ENCODE assay signal across 8 cellular contexts in the genomic region with DNA sequence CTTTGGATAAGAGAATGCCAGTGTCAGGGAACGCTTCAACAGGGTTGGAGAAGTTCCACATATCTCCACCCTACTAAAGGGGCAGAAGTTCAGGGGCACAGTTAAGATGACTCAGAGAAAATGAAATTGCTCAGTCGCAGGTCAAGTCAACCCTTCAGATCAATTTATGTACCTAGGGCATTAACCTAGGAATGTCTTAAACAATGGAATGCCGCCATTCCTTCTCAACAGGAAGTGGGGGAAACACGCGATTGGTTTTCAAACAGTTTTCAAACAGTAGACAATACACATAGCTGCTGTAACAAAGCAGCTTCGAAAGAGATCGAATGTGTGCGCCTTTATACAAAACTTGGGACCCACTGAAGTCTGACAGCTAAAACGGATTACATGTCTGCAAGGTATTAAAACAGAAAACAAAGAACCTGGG. TPM values are rescaled to one million over a fixed set of nuclear protein-coding genes. Genes with fewer than 3 reads are reported as not detected.
DNase-seq lines count a peak whose midpoint lies in the region; ATAC-seq, FAIRE-seq and TF ChIP-seq lines count a peak whose summit lies in the region.

No MANE protein-coding gene starts in this region.

- peaks cover 15% of the 10 kb centered on the region for H3K79me2 ChIP-seq in DOHH2 (ENCODE audit: control insufficient read depth, low read length)

- TF ChIP-seq POLR2A in heart left ventricle (IDR thresholded peaks at IDR 0.05) (no peak), ovary (IDR thresholded peaks at IDR 0.05) (no peak)

- WGBS in heart left ventricle, 4 donors, result 0 to 6% (median 4%) methylated on average over 9 of the region's 9 CpGs
- WGBS in ovary, 3 donors, result 1 to 7% (median 6%) methylated on average over 9 of the region's 9 CpGs

- CTCF ChIA-PET in activated CD8-positive, alpha-beta T cell treated with anti-CD3 and anti-CD28 coated beads for 36 hours (lab: Charles Lee), result interaction anchor here (1.6 kb wide), 1 partner anchor 13 kb away, joined by 8 read pairs; no protein-coding TSS in a partner anchor

- TF ChIP-seq CTCF in DOHH2 (IDR thresholded peaks at IDR 0.05; ENCODE audit: low read depth, low read length, poor library complexity, severe bottlenecking) (no peak), heart left ventricle (IDR thresholded peaks at IDR 0.05) (no peak), ovary (IDR thresholded peaks at IDR 0.05) (no peak), D721Med (IDR thresholded peaks at IDR 0.05; ENCODE audit: insufficient read depth, missing control alignments) (no peak)
- TF ChIP-seq CTCF in activated CD8-positive, alpha-beta T cell treated with anti-CD3 and anti-CD28 coated beads for 36 hours (IDR thresholded peaks at IDR 0.05), result no peak

- H3K27me3 Mint-ChIP-seq in activated CD8-positive, alpha-beta T cell treated with anti-CD3 and anti-CD28 coated beads for 36 hours, result no peaks in the 10 kb centered on the region

- TF ChIP-seq EP300 in ovary (IDR thresholded peaks at IDR 0.05), result no peak

- H3K27ac Mint-ChIP-seq in activated CD8-positive, alpha-beta T cell treated with anti-CD3 and anti-CD28 coated beads for 36 hours, result peak overlapping the region; percentile 72

- no peaks in the 10 kb centered on the region for H4K20me1 ChIP-seq in DOHH2 (ENCODE audit: control insufficient read depth, insufficient read depth, low read depth, low read length)

- no peak for ATAC-seq in activated CD8-positive, alpha-beta T cell treated with anti-CD3 and anti-CD28 coated beads for 36 hours
- ATAC-seq in heart left ventricle, result peak; percentile 29 to 56 (median 42)

- H3K9me3 Mint-ChIP-seq in activated CD8-positive, alpha-beta T cell treated with anti-CD3 and anti-CD28 coated beads for 36 hours, result peaks cover 4% of the 10 kb centered on the region

- H3K27ac ChIP-seq in DOHH2 (ENCODE audit: low read depth, low read length), result no peak overlapping the region
- H3K27ac ChIP-seq in heart left ventricle, result peak overlapping the region; percentile 94 to 99 (median 96)
- peak overlapping the region in 1 of 2 donors; percentile 86 for H3K27ac ChIP-seq in ovary

- no peaks in the 10 kb centered on the region for H3K27me3 ChIP-seq in DOHH2 (ENCODE audit: control insufficient read depth, low read length)
- H3K27me3 ChIP-seq in heart left ventricle, result no peaks in the 10 kb centered on the region
- no peaks in the 10 kb centered on the region for H3K27me3 ChIP-seq in ovary

- intact Hi-C loops in activated CD8-positive, alpha-beta T cell treated with anti-CD3 and anti-CD28 coated beads for 36 hours (cut with micrococcal nuclease), result no loop called here
- intact Hi-C loops in heart left ventricle (cut with DNase I) (no loop called here), ovary (cut with DNase I) (no loop called here), posterior vena cava (cut with DNase I) (no loop called here)

- H3K4me3 Mint-ChIP-seq in activated CD8-positive, alpha-beta T cell treated with anti-CD3 and anti-CD28 coated beads for 36 hours, result peak overlapping the region; percentile 85

- DNase-seq in LoVo (ENCODE audit: low spot score) (peak; percentile 79), heart left ventricle (peak in 2 of 5 donors; percentile 8 to 18), ovary (no peak), 8988T (no peak), D721Med (ENCODE audit: insufficient read length, low spot score) (no peak), posterior vena cava (ENCODE audit: low spot score) (no peak)
- DNase-seq in activated CD8-positive, alpha-beta T cell treated with anti-CD3 and anti-CD28 coated beads for 36 hours, result peak; percentile 7

- POLR2A ChIA-PET in activated CD8-positive, alpha-beta T cell treated with anti-CD3 and anti-CD28 coated beads for 36 hours (lab: Charles Lee), result interaction anchor here (1.4 kb wide), 1 partner anchor 13 kb away, joined by 3 read pairs; no protein-coding TSS in a partner anchor

- H3K4me1 ChIP-seq in DOHH2 (ENCODE audit: control insufficient read depth, low read length) (peaks cover 18% of the 10 kb centered on the region), heart left ventricle (peaks cover 0 to 39% (median 20%) of the 10 kb centered on the region in 12 donors), ovary (ENCODE audit: insufficient read depth) (peaks cover 8% of the 10 kb centered on the region)

- H3K4me3 ChIP-seq in DOHH2 (ENCODE audit: low read length), result peak overlapping the region; percentile 98
- peak overlapping the region; percentile 77 to 98 (median 92) for H3K4me3 ChIP-seq in heart left ventricle
- peak overlapping the region; percentile 79 for H3K4me3 ChIP-seq in ovary

- peaks cover 11% of the 10 kb centered on the region for H3F3A ChIP-seq in DOHH2 (ENCODE audit: control insufficient read depth, insufficient read depth)

- H3K9me2 ChIP-seq in DOHH2 (replicated peaks; ENCODE audit: control insufficient read depth, low read length), result no peaks in the 10 kb centered on the region

- peak overlapping the region; percentile 73 for H3K4me2 ChIP-seq in DOHH2 (ENCODE audit: low read length)

- H3K36me3 Mint-ChIP-seq in activated CD8-positive, alpha-beta T cell treated with anti-CD3 and anti-CD28 coated beads for 36 hours (ENCODE audit: low read depth), result peaks cover 11% of the 10 kb centered on the region

- peaks cover 3% of the 10 kb centered on the region; the same call in 1 of the 2 replicates for H3K36me3 ChIP-seq in DOHH2 (ENCODE audit: control insufficient read depth, low read length)
- peaks cover 0 to 29% (median 17%) of the 10 kb centered on the region in 9 donors for H3K36me3 ChIP-seq in heart left ventricle
- H3K36me3 ChIP-seq in ovary, result no peaks in the 10 kb centered on the region

- no peak for FAIRE-seq in D721Med (lab: Jason Lieb, UNC)

- peaks cover 22% of the 10 kb centered on the region for H3K4me1 Mint-ChIP-seq in activated CD8-positive, alpha-beta T cell treated with anti-CD3 and anti-CD28 coated beads for 36 hours (ENCODE audit: low read depth)

- H3K9me3 ChIP-seq in DOHH2 (ENCODE audit: control insufficient read depth, insufficient read depth, low read length) (no peaks in the 10 kb centered on the region), heart left ventricle (peaks cover 0 to 6% (median 0%) of the 10 kb centered on the region in 12 donors), ovary (no peaks in the 10 kb centered on the region)

RNA-seq across cellular contexts. Expression of a gene that starts 0.9 kb away (rescaled TPM):
- 1 to 10 TPM; 7.4 to 8.2 TPM for total RNA-seq in activated CD8-positive, alpha-beta T cell treated with anti-CD3 and anti-CD28 coated beads for 36 hours
- total RNA-seq in heart left ventricle, result 10 to 100 TPM; 10.3 to 24.0 (median 15.8) TPM
- polyA plus RNA-seq in heart left ventricle, result 10 to 100 TPM in 1 of 2 donors, 1 to 10 TPM in 1; 6.1 to 10.4 TPM
- 10 to 100 TPM; 22.3 to 32.7 (median 27.6) TPM for total RNA-seq in ovary
- polyA plus RNA-seq in ovary, result 10 to 100 TPM; 13.9 to 21.7 TPM
- total RNA-seq in posterior vena cava, result 10 to 100 TPM; 25.7 to 29.7 TPM

RNA-seq across cellular contexts. Expression of a gene that starts 44.6 kb away (rescaled TPM):
- not detected for total RNA-seq in activated CD8-positive, alpha-beta T cell treated with anti-CD3 and anti-CD28 coated beads for 36 hours
- not detected for total RNA-seq in heart left ventricle
- not detected for polyA plus RNA-seq in heart left ventricle
- total RNA-seq in ovary, result not detected
- under 1 TPM in 1 of 2 donors, not detected in 1; 0.13 TPM for polyA plus RNA-seq in ovary
- not detected for total RNA-seq in posterior vena cava

Comparison
In these comparisons a context has a peak if more than half of its experiments do, and no peak if none do; other contexts are left out.
1. DNase-seq: peak in LoVo (single experiment) and activated CD8-positive, alpha-beta T cell treated with anti-CD3 and anti-CD28 coated beads for 36 hours (single experiment); none in ovary (0 of 5), 8988T (single experiment), D721Med (single experiment) and posterior vena cava (single experiment).
2. Peak in every context shown above with its lines, with median percentiles within 50 percentile points of each other: H3K4me3 ChIP-seq.